Comparison of ENCODE assay signal across 26 cellular contexts in genomic region chrX:98380556-98380955, GRCh38.
DNase-seq lines count a peak whose midpoint lies in the region; ATAC-seq and TF ChIP-seq lines count a peak whose summit lies in the region.
"Had no signal": no experiment of that assay in that cellular context is flagged by ENCODE, and none has a peak within 500 bp of the region (broad histone marks: within the 10 kb centered on the region; RNA-seq: fewer than 3 reads in every experiment).

No MANE protein-coding gene starts in this region.

- H3K36me3 Mint-ChIP-seq in chondrocyte (ENCODE audit: low read depth): no peaks in the 10 kb centered on the region

- H3K27me3 ChIP-seq in neuronal stem cell (ENCODE audit: control insufficient read depth in 3 of 3, insufficient read depth in 3 of 3, low read depth in 1 of 3, low read length in 3 of 3): no peaks in the 10 kb centered on the region
- H3K27me3 ChIP-seq in psoas muscle (ENCODE audit: insufficient read depth in 3 of 3, low read length in 2 of 3): no peaks in the 10 kb centered on the region

- intact Hi-C loops in psoas muscle (cut with DNase I): no loop called here

- no peak overlapping the region for H3K4ac ChIP-seq in neuronal stem cell (ENCODE audit: low read length)

- H3K9ac ChIP-seq in neuronal stem cell (ENCODE audit: low read depth, low read length, poor library complexity): no peak overlapping the region
- H3K9ac ChIP-seq: BLaER1 had no signal

- H3K79me1 ChIP-seq in neuronal stem cell (ENCODE audit: low read depth, low read length): no peaks in the 10 kb centered on the region

- H3K4me2 ChIP-seq in neuronal stem cell (ENCODE audit: insufficient read depth, low read length, poor library complexity, severe bottlenecking): peak overlapping the region; percentile 33
- H3K4me2 ChIP-seq: BLaER1, PC-9 had no signal

- H2AFZ ChIP-seq in neuronal stem cell (ENCODE audit: low read length): no peak overlapping the region
- H2AFZ ChIP-seq: PC-9 had no signal

- WGBS in neuronal stem cell (ENCODE audit: extremely low coverage in 2 of 2, insufficient read length in 2 of 2, insufficient replicate concordance in 1 of 2), 2 donors: no CpG with 5 or more reads among the region's 10 CpGs
- 60 to 87% (median 84%) methylated on average over 10 of the region's 10 CpGs for WGBS in psoas muscle, 3 donors

- H2BK12ac ChIP-seq in neuronal stem cell (ENCODE audit: low read length): no peak overlapping the region

- H3K9me3 Mint-ChIP-seq in chondrocyte (ENCODE audit: low read depth): peaks cover 13% of the 10 kb centered on the region

- TF ChIP-seq CTCF in chondrocyte (IDR thresholded peaks at IDR 0.05) (no peak), psoas muscle (IDR thresholded peaks at IDR 0.05) (no peak), omental fat pad (IDR thresholded peaks at IDR 0.05) (no peak)

- H4K8ac ChIP-seq in neuronal stem cell (ENCODE audit: low read depth, low read length): no peak overlapping the region

- H3K4me1 Mint-ChIP-seq in chondrocyte (ENCODE audit: low read depth): peaks cover 9% of the 10 kb centered on the region

- H3K36me3 ChIP-seq in neuronal stem cell (replicated peaks in 1 of 2; ENCODE audit: control insufficient read depth in 2 of 2, insufficient read depth in 2 of 2, low read length in 2 of 2): no peaks in the 10 kb centered on the region
- no peaks in the 10 kb centered on the region for H3K36me3 ChIP-seq in psoas muscle (ENCODE audit: insufficient read depth in 1 of 2, low read depth in 1 of 2)
- H3K36me3 ChIP-seq: BLaER1 had no signal

- H2BK5ac ChIP-seq in neuronal stem cell (ENCODE audit: low read length): no peak overlapping the region

- H3K4me1 ChIP-seq in neuronal stem cell (ENCODE audit: control insufficient read depth in 2 of 2, insufficient read depth in 1 of 2, low read depth in 1 of 2, low read length in 2 of 2) (no peaks in the 10 kb centered on the region), psoas muscle (no peaks in the 10 kb centered on the region)
- H3K4me1 ChIP-seq: BLaER1, Caco-2 had no signal

- peaks cover 0 to 14% of the 10 kb centered on the region in 2 donors for H3K9me3 ChIP-seq in neuronal stem cell (replicated peaks in 1 of 2; ENCODE audit: control insufficient read depth in 2 of 2, insufficient read depth in 1 of 2, low read depth in 1 of 2, low read length in 2 of 2)
- peaks cover 10% of the 10 kb centered on the region for H3K9me3 ChIP-seq in psoas muscle
- H3K9me3 ChIP-seq: Caco-2 had no signal

- H2BK15ac ChIP-seq in neuronal stem cell (ENCODE audit: low read length): no peak overlapping the region

- DNase-seq in ELF-1 (ENCODE audit: low read depth, low spot score): peak; percentile 69
- DNase-seq in chondrocyte (ENCODE audit: low spot score): no peak
- DNase-seq in islet precursor cell: peak; percentile 78
- DNase-seq in neuronal stem cell (ENCODE audit: low spot score): no peak
- no peak for DNase-seq in psoas muscle
- DNase-seq in T-helper 2 cell: no peak
- DNase-seq in omental fat pad (ENCODE audit: low spot score): no peak
- DNase-seq: ACHN; Caco-2; CD4-positive, alpha-beta T cell; GDM1; MM.1S; NCI-H1048; NCI-H1417 treated with DMSO at 0.1 percent for 48 hours; NCI-H1930; NCI-H2227 treated with DMSO at 0.1 percent for 48 hours; NCI-H510A; NCI-H748 treated with DMSO at 0.1 percent for 48 hours; PC-9; RPMI8226; SHP77 had no signal

- no peak overlapping the region for H3K27ac Mint-ChIP-seq in chondrocyte (ENCODE audit: unreplicated experiment)
- H3K27ac Mint-ChIP-seq: CD4-positive, alpha-beta T cell had no signal

- H3K23ac ChIP-seq in neuronal stem cell (ENCODE audit: low read depth, low read length, poor library complexity): no peak overlapping the region

- H3K4me3 Mint-ChIP-seq in chondrocyte (ENCODE audit: unreplicated experiment): peak overlapping the region; percentile 59
- H3K4me3 Mint-ChIP-seq: CD4-positive, alpha-beta T cell had no signal

- no peak overlapping the region for H3K14ac ChIP-seq in neuronal stem cell (ENCODE audit: low read length)

- H2BK120ac ChIP-seq in neuronal stem cell (ENCODE audit: low read depth, low read length): no peak overlapping the region

- no peak overlapping the region for H4K91ac ChIP-seq in neuronal stem cell (ENCODE audit: low read depth, low read length, poor library complexity)

- ATAC-seq in GM18873 (IDR thresholded peaks at IDR 0.05; ENCODE audit: low FRiP score, unreplicated experiment) (no peak), psoas muscle (no peak), omental fat pad (ENCODE audit: low FRiP score) (no peak)
- ATAC-seq: HepG2, K562 had no signal

- no peak overlapping the region for H2AK5ac ChIP-seq in neuronal stem cell (ENCODE audit: low read depth, low read length)

- H3K4me3 ChIP-seq in neuronal stem cell (ENCODE audit: low read length in 2 of 2) (no peak overlapping the region), psoas muscle (no peak overlapping the region)
- H3K4me3 ChIP-seq: BLaER1, K562, PC-9 had no signal

- H3K27ac ChIP-seq in neuronal stem cell (replicated peaks; ENCODE audit: low read length) (no peak overlapping the region), psoas muscle (no peak overlapping the region)
- H3K27ac ChIP-seq: 22Rv1, BLaER1, PC-9 had no signal

- no peaks in the 10 kb centered on the region for H3K27me3 Mint-ChIP-seq in chondrocyte (ENCODE audit: low read depth)
- H3K27me3 Mint-ChIP-seq: CD4-positive, alpha-beta T cell had no signal

- H3K18ac ChIP-seq in neuronal stem cell (ENCODE audit: low read length): no peak overlapping the region

Comparison
In these comparisons a context has a peak if more than half of its experiments do, and no peak if none do; other contexts are left out.
1. DNase-seq: peak in ELF-1 (single experiment) and islet precursor cell (single experiment); none in chondrocyte (single experiment), neuronal stem cell (single experiment), psoas muscle (0 of 2), T-helper 2 cell (0 of 5) and omental fat pad (single experiment).